In genomic region chr20:10696650-10697049, GRCh38 we compare ENCODE assay signal across 11 cellular contexts. TPM values are rescaled to one million over a fixed set of nuclear protein-coding genes. Genes with fewer than 3 reads are reported as not detected.
A peak's percentile ranks its signal among the peaks of the same experiment; 100 is the strongest.
DNase-seq lines count a peak whose midpoint lies in the region; ATAC-seq and TF ChIP-seq lines count a peak whose summit lies in the region.
"Had no signal": no experiment of that assay in that cellular context is flagged by ENCODE, and none has a peak within 500 bp of the region (broad histone marks: within the 10 kb centered on the region; RNA-seq: fewer than 3 reads in every experiment).

No MANE protein-coding gene starts in this region.

- H3K27ac Mint-ChIP-seq in activated CD8-positive, alpha-beta T cell treated with anti-CD3 and anti-CD28 coated beads, Interleukin-2, amount 10 ng/mL, durations not matched to agents 7 days and 5 days, result no peak overlapping the region
- no peak overlapping the region for H3K27ac Mint-ChIP-seq in stimulated activated memory B cell treated with anti-CD40 and anti-IgM and Interleukin-4, amounts not matched to agents 10 μg/mL and 1 μg/mL and 100 μg/mL, for 72 hours

- no peak overlapping the region for H3K4me3 ChIP-seq in coronary artery

- ATAC-seq in HG02642 (IDR thresholded peaks at IDR 0.05; ENCODE audit: poor library complexity, unreplicated experiment) (peak; percentile 41), GM21723 (IDR thresholded peaks at IDR 0.05; ENCODE audit: unreplicated experiment) (no peak)
- ATAC-seq in activated CD8-positive, alpha-beta T cell treated with anti-CD3 and anti-CD28 coated beads, Interleukin-2, amount 10 ng/mL, durations not matched to agents 7 days and 5 days, result no peak
- ATAC-seq in stimulated activated memory B cell treated with anti-CD40 and anti-IgM and Interleukin-4, amounts not matched to agents 10 μg/mL and 1 μg/mL and 100 μg/mL, for 72 hours, result no peak
- ATAC-seq: left cardiac atrium had no signal

- no peaks in the 10 kb centered on the region for H3K4me1 Mint-ChIP-seq in activated CD8-positive, alpha-beta T cell treated with anti-CD3 and anti-CD28 coated beads, Interleukin-2, amount 10 ng/mL, durations not matched to agents 7 days and 5 days (ENCODE audit: low read depth)
- H3K4me1 Mint-ChIP-seq in stimulated activated memory B cell treated with anti-CD40 and anti-IgM and Interleukin-4, amounts not matched to agents 10 μg/mL and 1 μg/mL and 100 μg/mL, for 72 hours, result no peaks in the 10 kb centered on the region

- no peak overlapping the region for H3K27ac ChIP-seq in coronary artery

- no peak overlapping the region for H3K4me3 Mint-ChIP-seq in activated CD8-positive, alpha-beta T cell treated with anti-CD3 and anti-CD28 coated beads, Interleukin-2, amount 10 ng/mL, durations not matched to agents 7 days and 5 days
- no peak overlapping the region for H3K4me3 Mint-ChIP-seq in stimulated activated memory B cell treated with anti-CD40 and anti-IgM and Interleukin-4, amounts not matched to agents 10 μg/mL and 1 μg/mL and 100 μg/mL, for 72 hours

- TF ChIP-seq CTCF in coronary artery (IDR thresholded peaks at IDR 0.05), result no peak

- no peaks in the 10 kb centered on the region for H3K36me3 Mint-ChIP-seq in activated CD8-positive, alpha-beta T cell treated with anti-CD3 and anti-CD28 coated beads, Interleukin-2, amount 10 ng/mL, durations not matched to agents 7 days and 5 days (ENCODE audit: low read depth)
- no peaks in the 10 kb centered on the region for H3K36me3 Mint-ChIP-seq in stimulated activated memory B cell treated with anti-CD40 and anti-IgM and Interleukin-4, amounts not matched to agents 10 μg/mL and 1 μg/mL and 100 μg/mL, for 72 hours

- CTCF ChIA-PET in activated CD8-positive, alpha-beta T cell treated with anti-CD3 and anti-CD28 coated beads, Interleukin-2, amount 10 ng/mL, durations not matched to agents 7 days and 5 days (lab: Charles Lee), result interaction anchor here (0.7 to 2.6 kb wide), 5 partner anchors 8 to 25 kb away, joined by 3 to 10 read pairs (median 3); no protein-coding TSS in a partner anchor

- DNase-seq in DMS 273 (lab: John Stamatoyannopoulos, UW; ENCODE audit: unreplicated experiment), result peak; percentile 25
- no peak for DNase-seq in DMS 273 treated with DMSO at 0.1 percent for 48 hours (lab: John Stamatoyannopoulos, UW)
- peak; percentile 33 for DNase-seq in activated CD8-positive, alpha-beta T cell treated with anti-CD3 and anti-CD28 coated beads, Interleukin-2, amount 10 ng/mL, durations not matched to agents 7 days and 5 days
- peak; percentile 80 for DNase-seq in myocyte (ENCODE audit: low read depth)
- no peak for DNase-seq in coronary artery (ENCODE audit: low spot score)
- DNase-seq: activated gamma-delta T cell, left cardiac atrium, NCI-H2029 treated with DMSO at 0.1 percent for 48 hours had no signal

- POLR2A ChIA-PET in activated CD8-positive, alpha-beta T cell treated with anti-CD3 and anti-CD28 coated beads, Interleukin-2, amount 10 ng/mL, durations not matched to agents 7 days and 5 days (lab: Charles Lee), result no interaction called here

- no peaks in the 10 kb centered on the region for H3K9me3 Mint-ChIP-seq in activated CD8-positive, alpha-beta T cell treated with anti-CD3 and anti-CD28 coated beads, Interleukin-2, amount 10 ng/mL, durations not matched to agents 7 days and 5 days (ENCODE audit: insufficient read depth)
- no peaks in the 10 kb centered on the region for H3K9me3 Mint-ChIP-seq in stimulated activated memory B cell treated with anti-CD40 and anti-IgM and Interleukin-4, amounts not matched to agents 10 μg/mL and 1 μg/mL and 100 μg/mL, for 72 hours

- H3K27me3 Mint-ChIP-seq in activated CD8-positive, alpha-beta T cell treated with anti-CD3 and anti-CD28 coated beads, Interleukin-2, amount 10 ng/mL, durations not matched to agents 7 days and 5 days (ENCODE audit: low read depth), result peaks cover 6% of the 10 kb centered on the region
- H3K27me3 Mint-ChIP-seq in stimulated activated memory B cell treated with anti-CD40 and anti-IgM and Interleukin-4, amounts not matched to agents 10 μg/mL and 1 μg/mL and 100 μg/mL, for 72 hours, result peaks cover 36% of the 10 kb centered on the region

RNA-seq across cellular contexts. Expression of gene JAG1, which starts 22.9 kb away (rescaled TPM):
- under 1 TPM; 0.16 to 0.34 TPM for total RNA-seq in activated CD8-positive, alpha-beta T cell treated with anti-CD3 and anti-CD28 coated beads, Interleukin-2, amount 10 ng/mL, durations not matched to agents 7 days and 5 days
- 14.0 and 30.8 TPM in 2 replicates for total RNA-seq in myocyte
- polyA plus RNA-seq in myocyte (2012), result 13.7 TPM

Comparison
In these comparisons a context has a peak if more than half of its experiments do, and no peak if none do; other contexts are left out.
1. DNase-seq: peak in DMS 273 (single experiment), activated CD8-positive, alpha-beta T cell treated with anti-CD3 and anti-CD28 coated beads, Interleukin-2, amount 10 ng/mL, durations not matched to agents 7 days and 5 days (single experiment) and myocyte (single experiment); none in DMS 273 treated with DMSO at 0.1 percent for 48 hours (single experiment) and coronary artery (single experiment).
2. RNA of gene JAG1, which starts 22.9 kb away (total RNA-seq): 14.0 to 30.8 TPM in myocyte; 0.16 to 0.34 TPM in activated CD8-positive, alpha-beta T cell treated with anti-CD3 and anti-CD28 coated beads, Interleukin-2, amount 10 ng/mL, durations not matched to agents 7 days and 5 days; every median in the first group is over 10 times any median in the second.